Comparison of ENCODE assay signal across 13 cellular contexts in genomic region chr5:150789431-150789830, GRCh38. TPM values are rescaled to one million over a fixed set of nuclear protein-coding genes. Genes with fewer than 3 reads are reported as not detected.
DNase-seq lines count a peak whose midpoint lies in the region; TF ChIP-seq lines count a peak whose summit lies in the region.
"Had no signal": no experiment of that assay in that cellular context is flagged by ENCODE, and none has a peak within 500 bp of the region (broad histone marks: within the 10 kb centered on the region; RNA-seq: fewer than 3 reads in every experiment).

No MANE protein-coding gene starts in this region.

- H3K9me3 Mint-ChIP-seq in activated T-helper 1 cell treated with anti-CD3 and anti-CD28 coated beads, Interleukin-12 subunit alpha, Interleukin-12 subunit beta, Interleukin-2, Interleukin-4 antibody, amounts not matched to agents 30 ng/mL and 10 ng/mL and 1 ng/mL, durations not matched to agents 14 hours and 24 hours and 36 hours, result peaks cover 5% of the 10 kb centered on the region

- DNase-seq in left ventricle myocardium inferior (no peak), right atrium auricular region (ENCODE audit: low spot score) (no peak), iPS-NIHi7 (ENCODE audit: extremely low spot score) (peak; percentile 13), uterus (no peak), NCI-H446 (lab: John Stamatoyannopoulos, UW) (no peak), midbrain (lab: John Stamatoyannopoulos, UW) (no peak), GDM1 (lab: John Stamatoyannopoulos, UW) (no peak)
- DNase-seq in activated T-helper 1 cell treated with anti-CD3 and anti-CD28 coated beads, Interleukin-12 subunit alpha, Interleukin-12 subunit beta, Interleukin-2, Interleukin-4 antibody, amounts not matched to agents 30 ng/mL and 10 ng/mL and 1 ng/mL, durations not matched to agents 14 hours and 24 hours and 36 hours (ENCODE audit: low spot score), result no peak
- DNase-seq: activated B cell treated with CpG ODN at 0.5 μM for 24 hours; COR-L47; NCI-H1417; stimulated activated CD4-positive, alpha-beta T cell treated with anti-CD3 and anti-CD28 coated beads, Interleukin-15, amount 100 ng/mL, for 24 hours; substantia nigra had no signal

- no peaks in the 10 kb centered on the region for H3K27me3 Mint-ChIP-seq in activated T-helper 1 cell treated with anti-CD3 and anti-CD28 coated beads, Interleukin-12 subunit alpha, Interleukin-12 subunit beta, Interleukin-2, Interleukin-4 antibody, amounts not matched to agents 30 ng/mL and 10 ng/mL and 1 ng/mL, durations not matched to agents 14 hours and 24 hours and 36 hours (ENCODE audit: insufficient read depth)

- H3K9me3 ChIP-seq in left ventricle myocardium inferior (replicated peaks) (no peaks in the 10 kb centered on the region), right atrium auricular region (no peaks in the 10 kb centered on the region), uterus (no peaks in the 10 kb centered on the region)

- intact Hi-C loops in left ventricle myocardium inferior (cut with micrococcal nuclease) (no loop called here), uterus (cut with DNase I; ENCODE audit: low total_unique reads) (no loop called here)
- intact Hi-C loops in activated T-helper 1 cell treated with anti-CD3 and anti-CD28 coated beads, Interleukin-12 subunit alpha, Interleukin-12 subunit beta, Interleukin-2, Interleukin-4 antibody, amounts not matched to agents 30 ng/mL and 10 ng/mL and 1 ng/mL, durations not matched to agents 14 hours and 24 hours and 36 hours (cut with micrococcal nuclease), result loop anchor here (2.0 kb wide), 1 partner anchor 367 kb away; the partner anchor contains the start of gene ANXA6

- H3K4me1 ChIP-seq in left ventricle myocardium inferior (peaks cover 70% of the 10 kb centered on the region), right atrium auricular region (peaks cover 0 to 27% of the 10 kb centered on the region in 2 donors), uterus (no peaks in the 10 kb centered on the region)

- peak overlapping the region; percentile 78 for H3K4me3 Mint-ChIP-seq in activated T-helper 1 cell treated with anti-CD3 and anti-CD28 coated beads, Interleukin-12 subunit alpha, Interleukin-12 subunit beta, Interleukin-2, Interleukin-4 antibody, amounts not matched to agents 30 ng/mL and 10 ng/mL and 1 ng/mL, durations not matched to agents 14 hours and 24 hours and 36 hours
- H3K4me3 Mint-ChIP-seq: activated B cell treated with CpG ODN at 0.5 μM for 24 hours had no signal

- TF ChIP-seq CTCF in left ventricle myocardium inferior (IDR thresholded peaks at IDR 0.05; ENCODE audit: borderline replicate concordance) (no peak), right atrium auricular region (IDR thresholded peaks at IDR 0.05) (no peak), uterus (IDR thresholded peaks at IDR 0.05) (no peak)

- TF ChIP-seq POLR2A in uterus (IDR thresholded peaks at IDR 0.05), result no peak

- H3K4me3 ChIP-seq in left ventricle myocardium inferior (peak overlapping the region; percentile 30), right atrium auricular region (no peak overlapping the region), uterus (no peak overlapping the region)

- H3K27me3 ChIP-seq in left ventricle myocardium inferior (ENCODE audit: low read depth), result no peaks in the 10 kb centered on the region
- no peaks in the 10 kb centered on the region for H3K27me3 ChIP-seq in right atrium auricular region
- no peaks in the 10 kb centered on the region for H3K27me3 ChIP-seq in uterus

- H3K27ac Mint-ChIP-seq in activated T-helper 1 cell treated with anti-CD3 and anti-CD28 coated beads, Interleukin-12 subunit alpha, Interleukin-12 subunit beta, Interleukin-2, Interleukin-4 antibody, amounts not matched to agents 30 ng/mL and 10 ng/mL and 1 ng/mL, durations not matched to agents 14 hours and 24 hours and 36 hours, result peak overlapping the region; percentile 87
- H3K27ac Mint-ChIP-seq: activated B cell treated with CpG ODN at 0.5 μM for 24 hours had no signal

- H3K27ac ChIP-seq in left ventricle myocardium inferior (replicated peaks) (peak overlapping the region; percentile 53), right atrium auricular region (no peak overlapping the region), uterus (peak overlapping the region; percentile 3 to 53)

- H3K36me3 Mint-ChIP-seq in activated T-helper 1 cell treated with anti-CD3 and anti-CD28 coated beads, Interleukin-12 subunit alpha, Interleukin-12 subunit beta, Interleukin-2, Interleukin-4 antibody, amounts not matched to agents 30 ng/mL and 10 ng/mL and 1 ng/mL, durations not matched to agents 14 hours and 24 hours and 36 hours (ENCODE audit: low read depth), result peaks cover 10% of the 10 kb centered on the region

- H3K36me3 ChIP-seq in left ventricle myocardium inferior (peaks cover 5% of the 10 kb centered on the region), right atrium auricular region (no peaks in the 10 kb centered on the region), uterus (no peaks in the 10 kb centered on the region)

- H3K4me1 Mint-ChIP-seq in activated T-helper 1 cell treated with anti-CD3 and anti-CD28 coated beads, Interleukin-12 subunit alpha, Interleukin-12 subunit beta, Interleukin-2, Interleukin-4 antibody, amounts not matched to agents 30 ng/mL and 10 ng/mL and 1 ng/mL, durations not matched to agents 14 hours and 24 hours and 36 hours (ENCODE audit: low read depth), result peaks cover 64% of the 10 kb centered on the region

RNA-seq across cellular contexts. Expression of gene SMIM3, which starts 10.9 kb away (rescaled TPM):
- total RNA-seq in left ventricle myocardium inferior (15.7 TPM), right atrium auricular region (10 to 100 TPM; 24.6 to 48.1 TPM), uterus (10 to 100 TPM in 3 of 4 donors, 1 to 10 TPM in 1; 2.6 to 55.9 (median 32.1) TPM)
- total RNA-seq in activated T-helper 1 cell treated with anti-CD3 and anti-CD28 coated beads, Interleukin-12 subunit alpha, Interleukin-12 subunit beta, Interleukin-2, Interleukin-4 antibody, amounts not matched to agents 30 ng/mL and 10 ng/mL and 1 ng/mL, durations not matched to agents 14 hours and 24 hours and 36 hours, result 12.8 and 13.4 TPM in 2 replicates

RNA-seq across cellular contexts. Expression of gene DCTN4, which starts 30.6 kb away (rescaled TPM):
- total RNA-seq in left ventricle myocardium inferior, result 43.1 TPM
- total RNA-seq in right atrium auricular region, result 10 to 100 TPM; 34.6 to 40.0 TPM
- 42.3 and 46.4 TPM in 2 replicates for total RNA-seq in activated T-helper 1 cell treated with anti-CD3 and anti-CD28 coated beads, Interleukin-12 subunit alpha, Interleukin-12 subunit beta, Interleukin-2, Interleukin-4 antibody, amounts not matched to agents 30 ng/mL and 10 ng/mL and 1 ng/mL, durations not matched to agents 14 hours and 24 hours and 36 hours
- 10 to 100 TPM; 33.3 to 82.7 (median 62.3) TPM for total RNA-seq in uterus

RNA-seq across cellular contexts. Expression of gene IRGM, which starts 56.9 kb away (rescaled TPM):
- not detected for total RNA-seq in left ventricle myocardium inferior
- total RNA-seq in right atrium auricular region, result not detected
- 0.96 and 1.4 TPM in 2 replicates for total RNA-seq in activated T-helper 1 cell treated with anti-CD3 and anti-CD28 coated beads, Interleukin-12 subunit alpha, Interleukin-12 subunit beta, Interleukin-2, Interleukin-4 antibody, amounts not matched to agents 30 ng/mL and 10 ng/mL and 1 ng/mL, durations not matched to agents 14 hours and 24 hours and 36 hours
- total RNA-seq in uterus, result under 1 TPM in 1 of 4 donors, not detected in 3; 0.48 TPM

Comparison
In these comparisons a context has a peak if more than half of its experiments do, and no peak if none do; other contexts are left out.
1. H3K27ac ChIP-seq: peak in left ventricle myocardium inferior (single experiment) and uterus (2 of 2); none in right atrium auricular region (0 of 2).